18 cellular contexts compared by ENCODE assay signal in the genomic region with DNA sequence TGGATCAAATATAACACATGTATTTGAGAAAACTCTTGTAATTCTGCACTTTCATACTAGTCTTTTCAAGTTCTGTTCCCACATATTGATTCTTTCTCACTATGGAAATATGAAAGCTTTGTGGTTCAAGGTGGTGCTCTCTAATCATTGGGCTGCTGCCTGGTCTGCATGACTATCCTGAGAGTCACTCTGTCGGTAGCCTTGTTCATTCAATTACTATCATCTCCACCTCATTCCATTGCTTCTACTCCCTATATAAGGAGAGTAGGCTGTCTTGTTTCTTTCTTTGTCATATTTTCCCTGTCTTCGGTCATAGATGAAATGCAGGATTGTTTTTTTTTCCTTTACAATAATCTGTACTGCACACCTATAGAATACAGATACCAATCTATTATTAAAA.
DNase-seq lines count a peak whose midpoint lies in the region; ATAC-seq and TF ChIP-seq lines count a peak whose summit lies in the region.
"Had no signal": no experiment of that assay in that cellular context is flagged by ENCODE, and none has a peak within 500 bp of the region (broad histone marks: within the 10 kb centered on the region; RNA-seq: fewer than 3 reads in every experiment).

No MANE protein-coding gene starts in this region.

- DNase-seq in AG10803 (ENCODE audit: low read depth), result peak; percentile 87
- peak; percentile 77 for DNase-seq in LoVo (ENCODE audit: low spot score)
- peak; percentile 80 for DNase-seq in astrocyte of the cerebellum (ENCODE audit: low read depth)
- DNase-seq in kidney glomerular epithelial cell (lab: John Stamatoyannopoulos, UW), result peak; percentile 99
- DNase-seq in T-helper 17 cell, result no peak
- no peak for DNase-seq in CD8-positive, alpha-beta memory T cell
- no peak for DNase-seq in aorta
- DNase-seq: activated naive CD4-positive, alpha-beta T cell treated with anti-CD3 and anti-CD28 coated beads, Interleukin-2, amount 50 U/mL, for 16 hours; esophagus squamous epithelium; mucosa of descending colon; NCI-H146; NCI-H524 treated with DMSO at 0.1 percent for 48 hours; Right ventricle myocardium superior had no signal

- POLR2A ChIA-PET in CD8-positive, alpha-beta memory T cell (lab: Charles Lee), result no interaction called here

- H3K36me3 ChIP-seq in CD8-positive, alpha-beta memory T cell (ENCODE audit: insufficient read depth, low read length), result no peaks in the 10 kb centered on the region
- H3K36me3 ChIP-seq in aorta (ENCODE audit: control insufficient read depth in 1 of 2, insufficient read depth in 2 of 2, low read length in 1 of 2), result no peaks in the 10 kb centered on the region
- H3K36me3 ChIP-seq: BLaER1 treated with 17β-estradiol and CSF1 and Interleukin-3, amounts not matched to agents 10 nM and 100 nM; esophagus squamous epithelium; prostate gland; vagina had no signal

- TF ChIP-seq CTCF in AG10803 (conservative IDR thresholded peaks at IDR 0.05; ENCODE audit: low read length) (no peak), astrocyte of the cerebellum (IDR thresholded peaks at IDR 0.05; ENCODE audit: low read depth, low read length, missing control alignments) (no peak)

- no peaks in the 10 kb centered on the region for H3K4me1 Mint-ChIP-seq in T-helper 17 cell
- no peaks in the 10 kb centered on the region for H3K4me1 Mint-ChIP-seq in CD8-positive, alpha-beta memory T cell

- H3K27ac Mint-ChIP-seq in T-helper 17 cell, result no peak overlapping the region
- H3K27ac Mint-ChIP-seq in CD8-positive, alpha-beta memory T cell, result no peak overlapping the region

- peaks cover 0 to 7% (median 1%) of the 10 kb centered on the region in 5 donors for H3K9me3 Mint-ChIP-seq in CD8-positive, alpha-beta memory T cell

- H3K27me3 Mint-ChIP-seq in T-helper 17 cell, result peaks cover 19% of the 10 kb centered on the region
- peaks cover 0 to 3% of the 10 kb centered on the region in 2 donors for H3K27me3 Mint-ChIP-seq in CD8-positive, alpha-beta memory T cell

- no peak overlapping the region for H3K4me3 Mint-ChIP-seq in T-helper 17 cell
- H3K4me3 Mint-ChIP-seq in CD8-positive, alpha-beta memory T cell, result no peak overlapping the region

- H3K27ac ChIP-seq in CD8-positive, alpha-beta memory T cell (ENCODE audit: low read depth, low read length), result no peak overlapping the region
- no peak overlapping the region for H3K27ac ChIP-seq in aorta (ENCODE audit: low read depth in 1 of 2, low read length in 2 of 2)
- H3K27ac ChIP-seq: BLaER1 treated with 17β-estradiol and CSF1 and Interleukin-3, amounts not matched to agents 10 nM and 100 nM; esophagus squamous epithelium; prostate gland; vagina; VCaP had no signal

- CTCF ChIA-PET in CD8-positive, alpha-beta memory T cell (lab: Charles Lee), result no interaction called here

- in situ Hi-C loops in astrocyte of the cerebellum (cut with HindIII; ENCODE audit: low sequenced_read_pairs), result no loop called here

- H3K36me3 Mint-ChIP-seq in T-helper 17 cell (ENCODE audit: low read depth), result no peaks in the 10 kb centered on the region
- no peaks in the 10 kb centered on the region for H3K36me3 Mint-ChIP-seq in CD8-positive, alpha-beta memory T cell

- H3K27me3 ChIP-seq in CD8-positive, alpha-beta memory T cell (ENCODE audit: insufficient read depth, low read length, poor library complexity, severe bottlenecking), result peaks cover 4% of the 10 kb centered on the region
- H3K27me3 ChIP-seq in aorta (ENCODE audit: control insufficient read depth in 1 of 2, insufficient read depth in 2 of 2, low read length in 1 of 2), result no peaks in the 10 kb centered on the region
- H3K27me3 ChIP-seq: BLaER1 treated with 17β-estradiol and CSF1 and Interleukin-3, amounts not matched to agents 10 nM and 100 nM; esophagus squamous epithelium; vagina had no signal

- no peaks in the 10 kb centered on the region for H3K4me1 ChIP-seq in CD8-positive, alpha-beta memory T cell (ENCODE audit: insufficient read depth, low read length)
- H3K4me1 ChIP-seq in aorta (ENCODE audit: control insufficient read depth in 1 of 2, insufficient read depth in 2 of 2, low read length in 2 of 2), result no peaks in the 10 kb centered on the region
- H3K4me1 ChIP-seq: BLaER1 treated with 17β-estradiol and CSF1 and Interleukin-3, amounts not matched to agents 10 nM and 100 nM; prostate gland; vagina had no signal

- WGBS in aorta, 2 donors, result 87 to 95% methylated on average over 2 of the region's 2 CpGs

- no peaks in the 10 kb centered on the region for H3K9me3 ChIP-seq in T-helper 17 cell (ENCODE audit: control insufficient read depth, low read length, poor library complexity, severe bottlenecking)
- no peaks in the 10 kb centered on the region for H3K9me3 ChIP-seq in CD8-positive, alpha-beta memory T cell (ENCODE audit: low read length)
- H3K9me3 ChIP-seq in aorta (ENCODE audit: control insufficient read depth, low read length), result peaks cover 2% of the 10 kb centered on the region
- H3K9me3 ChIP-seq: mucosa of descending colon, prostate gland, vagina had no signal

- intact Hi-C loops in aorta (cut with DNase I), result no loop called here

- no peak for ATAC-seq in T-helper 17 cell
- ATAC-seq in GM21390 (IDR thresholded peaks at IDR 0.05; ENCODE audit: unreplicated experiment), result no peak
- ATAC-seq in aorta (ENCODE audit: low FRiP score), result no peak
- ATAC-seq: mucosa of descending colon had no signal

- no peak overlapping the region for H3K4me3 ChIP-seq in AG10803 (ENCODE audit: low read length)
- H3K4me3 ChIP-seq in astrocyte of the cerebellum (ENCODE audit: low read depth, low read length), result no peak overlapping the region
- no peak overlapping the region for H3K4me3 ChIP-seq in CD8-positive, alpha-beta memory T cell (ENCODE audit: low read length)
- H3K4me3 ChIP-seq in aorta (ENCODE audit: low read length in 2 of 2), result no peak overlapping the region
- H3K4me3 ChIP-seq: BLaER1 treated with 17β-estradiol and CSF1 and Interleukin-3, amounts not matched to agents 10 nM and 100 nM; esophagus squamous epithelium; mucosa of descending colon; prostate gland; vagina had no signal

Comparison
In these comparisons a context has a peak if more than half of its experiments do, and no peak if none do; other contexts are left out.
1. DNase-seq: peak in AG10803 (single experiment), LoVo (single experiment), astrocyte of the cerebellum (single experiment) and kidney glomerular epithelial cell (single experiment); none in T-helper 17 cell (0 of 3), CD8-positive, alpha-beta memory T cell (0 of 5) and aorta (0 of 2).